ENCODE assay signal across 21 cellular contexts in genomic region chr14:29111554-29111953, GRCh38.
"Had no signal": no experiment of that assay in that cellular context is flagged by ENCODE, and none has a peak within 500 bp of the region (broad histone marks: within the 10 kb centered on the region; RNA-seq: fewer than 3 reads in every experiment).

No MANE protein-coding gene starts in this region.

- DNase-seq: activated CD4-positive, alpha-beta T cell treated with anti-CD3 and anti-CD28 coated beads, Interleukin-2, amount 50 U/mL, for 1 hour; activated CD4-positive, CD25-positive, alpha-beta regulatory T cell treated with anti-CD3 and anti-CD28 coated beads, Interleukin-2, amount 50 U/mL, for 72 hours; activated CD8-positive, alpha-beta memory T cell treated with anti-CD3 and anti-CD28 coated beads, Interleukin-2, amount 50 U/mL, for 48 hours; activated effector memory CD4-positive, alpha-beta T cell treated with Interleukin-2 at 50 U/mL for 16 hours; activated naive CD4-positive, alpha-beta T cell treated with anti-CD3 and anti-CD28 coated beads, Interleukin-2, amount 10 ng/mL, durations not matched to agents 7 days and 5 days; activated naive CD8-positive, alpha-beta T cell treated with anti-CD3 and anti-CD28 coated beads, Interleukin-2, amount 50 U/mL, for 24 hours; activated T-cell treated with anti-CD3 and anti-CD28 coated beads, Interleukin-2, amount 50 U/mL, for 48 hours; anterior cingulate cortex; caudate nucleus; dorsolateral prefrontal cortex; endodermal cell; gastrocnemius medialis; heart left ventricle; mesenchymal stem cell; natural killer cell; pancreas; sigmoid colon; stimulated activated naive B cell treated with anti-CD40 and anti-IgM and Interleukin-4, amounts not matched to agents 10 μg/mL and 1 μg/mL and 100 μg/mL, for 72 hours; T-helper 1 cell; T-helper 9 cell; upper lobe of right lung had no signal

- ATAC-seq: activated naive CD8-positive, alpha-beta T cell treated with anti-CD3 and anti-CD28 coated beads, Interleukin-2, amount 50 U/mL, for 24 hours; gastrocnemius medialis; heart left ventricle; natural killer cell; pancreas; stimulated activated naive B cell treated with anti-CD40 and anti-IgM and Interleukin-4, amounts not matched to agents 10 μg/mL and 1 μg/mL and 100 μg/mL, for 72 hours; upper lobe of right lung had no signal
